ENCODE assay signal across 9 cellular contexts in the genomic region with DNA sequence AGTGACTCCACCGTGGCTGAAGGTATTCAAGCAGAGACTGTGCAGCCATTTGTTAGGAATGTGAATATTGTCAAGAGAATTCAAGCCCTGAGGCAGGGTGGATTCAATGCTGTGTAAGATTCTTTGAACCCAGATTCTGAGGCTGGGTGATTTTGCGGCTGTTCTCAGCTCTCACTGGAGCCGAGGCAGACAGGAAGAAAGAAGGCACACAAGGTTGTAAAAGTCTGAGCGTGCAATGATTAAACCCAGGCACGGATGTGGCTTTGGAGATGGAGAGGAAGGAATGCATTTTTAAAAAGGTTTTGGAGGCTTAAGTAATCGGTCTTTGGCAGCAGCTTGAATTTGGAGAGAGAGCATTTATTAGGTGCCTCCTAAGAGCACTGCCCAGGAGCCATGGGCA.
DNase-seq lines count a peak whose midpoint lies in the region; ATAC-seq and TF ChIP-seq lines count a peak whose summit lies in the region.
"Had no signal": no experiment of that assay in that cellular context is flagged by ENCODE, and none has a peak within 500 bp of the region (broad histone marks: within the 10 kb centered on the region; RNA-seq: fewer than 3 reads in every experiment).

No MANE protein-coding gene starts in this region.

- H3K4me3 Mint-ChIP-seq in Caco-2 (ENCODE audit: unreplicated experiment) (peak overlapping the region; percentile 9), nephron progenitor cell (peak overlapping the region; percentile 14)

- no peaks in the 10 kb centered on the region for H3K27me3 ChIP-seq in Caco-2 (replicated peaks; ENCODE audit: control insufficient read depth, insufficient read depth, low read length)
- no peaks in the 10 kb centered on the region for H3K27me3 ChIP-seq in breast epithelium

- H3K4me1 Mint-ChIP-seq in Caco-2 (ENCODE audit: low read depth, unreplicated experiment) (peaks cover 16% of the 10 kb centered on the region), nephron progenitor cell (peaks cover 40% of the 10 kb centered on the region)

- no peak for TF ChIP-seq CTCF in Caco-2 (IDR thresholded peaks at IDR 0.05; ENCODE audit: insufficient read depth in 1 of 2, low read depth in 1 of 2, low read length in 1 of 2, severe bottlenecking in 1 of 2, unreplicated experiment in 1 of 2)
- no peak for TF ChIP-seq CTCF in NB4 (IDR thresholded peaks at IDR 0.05; ENCODE audit: low read depth, low read length)
- no peak for TF ChIP-seq CTCF in breast epithelium (IDR thresholded peaks at IDR 0.05)
- no peak for TF ChIP-seq CTCF in nephron progenitor cell (IDR thresholded peaks at IDR 0.05)

- H3K36me3 Mint-ChIP-seq in Caco-2 (ENCODE audit: insufficient read depth, unreplicated experiment) (no peaks in the 10 kb centered on the region), nephron progenitor cell (ENCODE audit: low read depth) (no peaks in the 10 kb centered on the region)

- TF ChIP-seq POLR2A in NB4 (IDR thresholded peaks at IDR 0.05; ENCODE audit: extremely low read depth, insufficient read length) = no peak
- TF ChIP-seq POLR2A in breast epithelium (IDR thresholded peaks at IDR 0.05) = no peak

- H3K9me3 ChIP-seq in Caco-2 (no peaks in the 10 kb centered on the region), breast epithelium (no peaks in the 10 kb centered on the region)

- intact Hi-C loops in Caco-2 (cut with micrococcal nuclease; ENCODE audit: unreplicated experiment) = loop anchor here (10.0 kb wide), 2 partner anchors 95 to 525 kb away; a partner anchor contains a TSS
- intact Hi-C loops in breast epithelium (cut with DNase I; ENCODE audit: low total_unique reads) = loop anchor here (10.0 kb wide), 2 partner anchors 175 to 275 kb away; no protein-coding TSS in a partner anchor

- no TSS peak for BruUV-seq in Caco-2 (replicated peaks; lab: Mats Ljungman, UMichigan)

- H3K27ac Mint-ChIP-seq in Caco-2 (ENCODE audit: unreplicated experiment) = no peak overlapping the region
- H3K27ac Mint-ChIP-seq in nephron progenitor cell = no peak overlapping the region

- peak overlapping the region; percentile 20 to 65 for H3K27ac ChIP-seq in breast epithelium

- CTCF ChIA-PET in Caco-2 (lab: Charles Lee) = interaction anchor here (1.5 kb wide), 1 partner anchor 348 kb away, joined by 3 read pairs; no protein-coding TSS in a partner anchor

- POLR2A ChIA-PET in Caco-2 (lab: Charles Lee) = no interaction called here

- H3K9me3 Mint-ChIP-seq in Caco-2 (ENCODE audit: unreplicated experiment) (no peaks in the 10 kb centered on the region), nephron progenitor cell (peaks cover 3% of the 10 kb centered on the region)

- H3K27me3 Mint-ChIP-seq in Caco-2 (ENCODE audit: insufficient read depth, unreplicated experiment) (no peaks in the 10 kb centered on the region), nephron progenitor cell (ENCODE audit: low read depth, poor library complexity) (peaks cover 5% of the 10 kb centered on the region)

- DNase-seq in Caco-2 (no peak), NB4 (ENCODE audit: low read depth) (peak; percentile 77), breast epithelium (ENCODE audit: low spot score in 2 of 2) (peak in 1 of 2 donors; percentile 50), nephron progenitor cell (no peak), LoVo (ENCODE audit: low spot score) (no peak), occipital lobe (lab: John Stamatoyannopoulos, UW) (no peak)
- DNase-seq: OCI-M1 had no signal

- no peak for ATAC-seq in GM21737 (IDR thresholded peaks at IDR 0.05; ENCODE audit: unreplicated experiment)
- no peak for ATAC-seq in HG03135 (IDR thresholded peaks at IDR 0.05; ENCODE audit: unreplicated experiment)

- H3K4me1 ChIP-seq in Caco-2 (0 out of 2 replicates have a peak, but pooled peaks cover 6% of the 10 kb centered on the region), breast epithelium (peaks cover under 1 to 7% of the 10 kb centered on the region in 2 donors)

- no peak overlapping the region for H3K4me3 ChIP-seq in Caco-2 (ENCODE audit: low read depth, low read length)
- H3K4me3 ChIP-seq in NB4 (ENCODE audit: low read depth, low read length) = peak overlapping the region; percentile 22
- no peak overlapping the region for H3K4me3 ChIP-seq in breast epithelium

- H3K36me3 ChIP-seq in Caco-2 (ENCODE audit: control insufficient read depth, insufficient read depth, low read length) = no peaks in the 10 kb centered on the region
- H3K36me3 ChIP-seq in breast epithelium = no peaks in the 10 kb centered on the region
